In the genomic region with DNA sequence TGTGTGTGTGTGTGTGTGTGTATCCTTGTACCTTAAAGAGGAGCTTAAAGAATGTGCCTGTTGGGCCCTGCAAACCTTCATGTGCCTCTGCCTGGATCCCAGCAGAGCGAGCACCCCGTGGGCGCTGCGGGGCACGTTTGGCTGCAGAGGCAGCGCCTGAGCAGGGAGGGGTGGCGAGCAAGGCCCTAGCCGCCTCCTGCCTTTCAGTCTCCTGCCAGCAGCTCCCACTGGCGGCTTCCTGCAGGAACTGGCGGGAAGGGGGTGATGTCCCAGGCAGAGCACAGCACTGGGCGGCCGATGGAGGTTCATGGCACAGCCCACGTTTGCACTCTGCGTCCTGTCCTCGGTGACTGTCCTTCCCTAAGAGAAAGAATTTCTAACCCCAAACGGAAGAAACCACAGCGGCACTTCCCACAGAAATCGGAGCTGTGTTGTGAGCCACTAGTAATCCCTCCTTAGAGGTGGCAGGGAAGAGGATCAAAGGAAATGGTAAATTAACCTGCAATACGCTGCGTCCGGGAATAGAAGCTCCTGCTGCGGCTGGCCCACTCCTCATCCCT, we compare ENCODE assay signal across 9 cellular contexts. TPM values are rescaled to one million over a fixed set of nuclear protein-coding genes. Genes with fewer than 3 reads are reported as not detected.
DNase-seq lines count a peak whose midpoint lies in the region; ATAC-seq and TF ChIP-seq lines count a peak whose summit lies in the region.
"Had no signal": no experiment of that assay in that cellular context is flagged by ENCODE, and none has a peak within 500 bp of the region (broad histone marks: within the 10 kb centered on the region; RNA-seq: fewer than 3 reads in every experiment).

No MANE protein-coding gene starts in this region.

- H3K9me3 Mint-ChIP-seq in neural progenitor cell, result peaks cover 8% of the 10 kb centered on the region

- H3K4me3 Mint-ChIP-seq in neural progenitor cell, result no peak overlapping the region

- peaks cover 9% of the 10 kb centered on the region for H3K79me2 ChIP-seq in neural progenitor cell (ENCODE audit: low read depth)

- H4K20me1 ChIP-seq in neural progenitor cell (ENCODE audit: low read depth), result no peaks in the 10 kb centered on the region

- H3K27ac Mint-ChIP-seq in neural progenitor cell, result no peak overlapping the region

- ATAC-seq in GM19035 (IDR thresholded peaks at IDR 0.05; ENCODE audit: unreplicated experiment), result no peak

- H3K27me3 Mint-ChIP-seq in neural progenitor cell (ENCODE audit: insufficient read depth, low read depth), result peaks cover 16% of the 10 kb centered on the region

- H3K27me3 ChIP-seq in neural progenitor cell, result peaks cover 18% of the 10 kb centered on the region

- no peaks in the 10 kb centered on the region for H3K36me3 ChIP-seq in neural progenitor cell

- H3F3A ChIP-seq in neural progenitor cell (ENCODE audit: low read depth), result peaks cover 10% of the 10 kb centered on the region

- peaks cover 5% of the 10 kb centered on the region for H3K36me3 Mint-ChIP-seq in neural progenitor cell

- H2AFZ ChIP-seq in neural progenitor cell (replicated peaks), result no peak overlapping the region

- H3K4me2 ChIP-seq in neural progenitor cell, result no peak overlapping the region

- TF ChIP-seq CTCF in neural progenitor cell (IDR thresholded peaks at IDR 0.05), result peak; percentile 48

- no peaks in the 10 kb centered on the region for H3K9me3 ChIP-seq in neural progenitor cell (ENCODE audit: low read depth)

- DNase-seq in DMS114 treated with DMSO at 0.1 percent for 48 hours (lab: John Stamatoyannopoulos, UW; ENCODE audit: unreplicated experiment), result peak; percentile 64
- peak; percentile 64 for DNase-seq in RPMI7951 (ENCODE audit: low read depth)
- peak; percentile 65 for DNase-seq in fibroblast of peridontal ligament (ENCODE audit: extremely low read depth)
- peak; percentile 81 for DNase-seq in neural progenitor cell (ENCODE audit: low spot score)
- DNase-seq in NCI-H187 (lab: John Stamatoyannopoulos, UW), result no peak
- no peak for DNase-seq in NCI-H2029 treated with DMSO at 0.1 percent for 48 hours (lab: John Stamatoyannopoulos, UW)
- DNase-seq in A172 (ENCODE audit: low spot score), result no peak

- peaks cover 18% of the 10 kb centered on the region for H3K4me1 Mint-ChIP-seq in neural progenitor cell

- peaks cover 6% of the 10 kb centered on the region for H3K4me1 ChIP-seq in neural progenitor cell

- H3K4me3 ChIP-seq in neural progenitor cell, result no peak overlapping the region

- H3K9ac ChIP-seq in neural progenitor cell, result no peak overlapping the region

- H3K27ac ChIP-seq in neural progenitor cell, result no peak overlapping the region
- H3K27ac ChIP-seq: epithelial cell of prostate had no signal

RNA-seq across cellular contexts. Expression of a gene that starts 19.8 kb away (rescaled TPM):
- 0.84 and 0.88 TPM in 2 replicates for total RNA-seq in RPMI7951 (2014; rRNA removed; shearing (Covaris generic))
- 0.41 and 1.1 TPM in 2 replicates for total RNA-seq in neural progenitor cell (ENCODE audit: low replicate concordance)
- 2.0 and 4.0 TPM in 2 replicates for total RNA-seq in A172 (2014; rRNA removed; shearing (Covaris generic))

RNA-seq across cellular contexts. Expression of a gene that starts 25.2 kb away (rescaled TPM):
- 78.0 and 81.5 TPM in 2 replicates for total RNA-seq in RPMI7951 (2014; rRNA removed; shearing (Covaris generic))
- 67.2 and 92.4 TPM in 2 replicates for total RNA-seq in neural progenitor cell (ENCODE audit: low replicate concordance)
- total RNA-seq in A172 (2014; rRNA removed; shearing (Covaris generic)), result 105 and 107 TPM in 2 replicates

RNA-seq across cellular contexts. Expression of a gene that starts 44.3 kb away (rescaled TPM):
- 3.8 and 5.9 TPM in 2 replicates for total RNA-seq in RPMI7951 (2014; rRNA removed; shearing (Covaris generic))
- 3.0 and 13.7 TPM in 2 replicates for total RNA-seq in neural progenitor cell (ENCODE audit: low replicate concordance)
- total RNA-seq in A172 (2014; rRNA removed; shearing (Covaris generic)), result 9.8 and 11.2 TPM in 2 replicates

Comparison
In these comparisons a context has a peak if more than half of its experiments do, and no peak if none do; other contexts are left out.
1. DNase-seq: peak in DMS114 treated with DMSO at 0.1 percent for 48 hours (single experiment), RPMI7951 (single experiment), fibroblast of peridontal ligament (single experiment) and neural progenitor cell (single experiment); none in NCI-H187 (0 of 2), NCI-H2029 treated with DMSO at 0.1 percent for 48 hours (single experiment) and A172 (single experiment).